In genomic region chr2:121755237-121756111, GRCh38 we compare ENCODE assay signal across 8 cellular contexts. TPM values are rescaled to one million over a fixed set of nuclear protein-coding genes. Genes with fewer than 3 reads are reported as not detected.
DNase-seq lines count a peak whose midpoint lies in the region; ATAC-seq and TF ChIP-seq lines count a peak whose summit lies in the region.

Gene TSN, plus strand, starts transcription at chr2:121755651. Its CDS starts 129 bp downstream, at chr2:121755780.

- H3K9me3 Mint-ChIP-seq in activated CD4-positive, alpha-beta T cell treated with anti-CD3 and anti-CD28 coated beads, Interleukin-2, amount 10 ng/mL, durations not matched to agents 7 days and 5 days, result no peaks in the 10 kb centered on the region

- DNase-seq in NCI-H69 (lab: John Stamatoyannopoulos, UW) (peak; percentile 97), coronary artery (ENCODE audit: low spot score) (peak; percentile 97), left colon (peak; percentile 98 to 99)
- DNase-seq in activated CD4-positive, alpha-beta T cell treated with anti-CD3 and anti-CD28 coated beads, Interleukin-2, amount 10 ng/mL, durations not matched to agents 7 days and 5 days, result peak; percentile 98
- DNase-seq in stimulated activated CD4-positive, alpha-beta T cell treated with anti-CD3 and anti-CD28 coated beads, Interleukin-1b, Interleukin-23, amount 100 ng/mL, for 4 hours (ENCODE audit: low read depth in 2 of 2), result peak; percentile 94 to 95

- intact Hi-C loops in left colon (cut with DNase I, micrococcal nuclease), result no loop called here

- peak within 1 kb of the TSS; percentile 89 for H3K4me3 ChIP-seq in coronary artery

- H3K4me1 Mint-ChIP-seq in activated CD4-positive, alpha-beta T cell treated with anti-CD3 and anti-CD28 coated beads, Interleukin-2, amount 10 ng/mL, durations not matched to agents 7 days and 5 days, result peaks cover 29% of the 10 kb centered on the region

- ATAC-seq in GM19372 (IDR thresholded peaks at IDR 0.05; ENCODE audit: low read depth, unreplicated experiment) (peak; percentile 99), HG03521 (IDR thresholded peaks at IDR 0.05; ENCODE audit: unreplicated experiment) (peak; percentile 100), left colon (peak; percentile 98)

- TF ChIP-seq CTCF in C4-2B (conservative IDR thresholded peaks at IDR 0.05) (no peak), coronary artery (IDR thresholded peaks at IDR 0.05) (no peak)

- no peaks in the 10 kb centered on the region for H3K27me3 Mint-ChIP-seq in activated CD4-positive, alpha-beta T cell treated with anti-CD3 and anti-CD28 coated beads, Interleukin-2, amount 10 ng/mL, durations not matched to agents 7 days and 5 days

- H3K27ac Mint-ChIP-seq in activated CD4-positive, alpha-beta T cell treated with anti-CD3 and anti-CD28 coated beads, Interleukin-2, amount 10 ng/mL, durations not matched to agents 7 days and 5 days, result peak within 1 kb of the TSS; percentile 90

- CTCF ChIA-PET in activated CD4-positive, alpha-beta T cell treated with anti-CD3 and anti-CD28 coated beads, Interleukin-2, amount 10 ng/mL, durations not matched to agents 7 days and 5 days (lab: Charles Lee), result interaction anchor here (1.0 to 1.3 kb wide), 2 partner anchors 16 to 19 kb away, joined by 3 to 5 read pairs; partner anchors contain the start of gene NIFK

- H3K4me3 Mint-ChIP-seq in activated CD4-positive, alpha-beta T cell treated with anti-CD3 and anti-CD28 coated beads, Interleukin-2, amount 10 ng/mL, durations not matched to agents 7 days and 5 days, result peak within 1 kb of the TSS; percentile 96

- POLR2A ChIA-PET in activated CD4-positive, alpha-beta T cell treated with anti-CD3 and anti-CD28 coated beads, Interleukin-2, amount 10 ng/mL, durations not matched to agents 7 days and 5 days (lab: Charles Lee), result no interaction called here

- H3K36me3 Mint-ChIP-seq in activated CD4-positive, alpha-beta T cell treated with anti-CD3 and anti-CD28 coated beads, Interleukin-2, amount 10 ng/mL, durations not matched to agents 7 days and 5 days (ENCODE audit: low read depth), result peaks cover 10% of the 10 kb centered on the region

- H3K27ac ChIP-seq in C4-2B (peak within 1 kb of the TSS; percentile 79), coronary artery (peak within 1 kb of the TSS; percentile 24 to 79)

RNA-seq across cellular contexts. Expression of gene TSN, which starts in this region (rescaled TPM):
- total RNA-seq in activated CD4-positive, alpha-beta T cell treated with anti-CD3 and anti-CD28 coated beads, Interleukin-2, amount 10 ng/mL, durations not matched to agents 7 days and 5 days, result 10 to 100 TPM; 59.2 to 63.5 TPM
- total RNA-seq in left colon, result 10 to 100 TPM; 40.3 to 44.0 TPM

Comparison
In these comparisons a context has a peak if more than half of its experiments do, and no peak if none do; other contexts are left out.
1. Peak in every context shown above with its lines: DNase-seq, ATAC-seq, H3K4me3 ChIP-seq and H3K27ac ChIP-seq.